ENCODE assay signal across 8 cellular contexts in the genomic region with DNA sequence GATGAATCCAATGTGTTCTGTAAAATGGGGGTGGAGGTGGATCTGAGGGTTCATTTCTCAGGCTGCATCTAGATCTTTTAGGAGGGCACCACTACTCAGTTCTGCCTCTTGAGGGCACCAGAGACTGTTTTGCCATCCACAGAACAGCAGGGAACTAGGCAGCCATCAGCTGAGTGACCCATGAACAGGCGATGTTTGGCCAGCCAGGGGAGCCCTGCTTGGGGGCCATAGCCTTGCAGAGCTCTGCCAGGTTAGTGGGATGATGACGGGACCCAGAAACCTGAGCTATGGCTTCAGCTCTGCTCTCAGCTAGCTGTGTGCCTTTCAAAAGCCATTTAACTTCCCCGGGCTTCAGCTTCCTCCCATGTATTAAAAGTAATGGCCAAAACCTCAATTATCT. TPM values are rescaled to one million over a fixed set of nuclear protein-coding genes. Genes with fewer than 3 reads are reported as not detected.
DNase-seq lines count a peak whose midpoint lies in the region; ATAC-seq, FAIRE-seq and TF ChIP-seq lines count a peak whose summit lies in the region.

No MANE protein-coding gene starts in this region.

- H3K27me3 ChIP-seq in GM23338 (ENCODE audit: insufficient read depth) (no peaks in the 10 kb centered on the region), iPS DF 6.9 (ENCODE audit: control insufficient read depth, insufficient read depth, low read length) (no peaks in the 10 kb centered on the region), small intestine (ENCODE audit: control insufficient read depth in 2 of 2, insufficient read depth in 2 of 2, low read length in 2 of 2) (no peaks in the 10 kb centered on the region)

- H3K4me1 ChIP-seq in GM23338 (ENCODE audit: insufficient read depth) (no peaks in the 10 kb centered on the region), iPS DF 6.9 (ENCODE audit: control insufficient read depth, insufficient read depth, low read length) (no peaks in the 10 kb centered on the region), small intestine (ENCODE audit: control insufficient read depth in 2 of 2, insufficient read depth in 1 of 2, low read depth in 1 of 2, low read length in 1 of 2) (no peaks in the 10 kb centered on the region)

- H3K4me1 Mint-ChIP-seq in GM23338: peaks cover 6% of the 10 kb centered on the region; the same call in 2 of the 3 replicates
- H3K4me1 Mint-ChIP-seq in T-helper 2 cell treated with Interferon-gamma antibody and Interleukin-4, amounts not matched to agents 5 μg/mL and 100 μg/mL, for 36 hours (ENCODE audit: low read depth): peaks cover 1% of the 10 kb centered on the region

- H3K4me2 ChIP-seq in GM23338: no peak overlapping the region

- H3K4me3 Mint-ChIP-seq in GM23338: no peak overlapping the region
- H3K4me3 Mint-ChIP-seq in T-helper 2 cell treated with Interferon-gamma antibody and Interleukin-4, amounts not matched to agents 5 μg/mL and 100 μg/mL, for 36 hours: no peak overlapping the region

- no peak overlapping the region for H3K4me3 ChIP-seq in GM23338
- H3K4me3 ChIP-seq in iPS DF 6.9 (ENCODE audit: low read length): no peak overlapping the region
- no peak overlapping the region for H3K4me3 ChIP-seq in small intestine (ENCODE audit: low read depth in 1 of 2, low read length in 2 of 2)

- ATAC-seq in GM23338 (peak; percentile 100), GM21381 (IDR thresholded peaks at IDR 0.05; ENCODE audit: unreplicated experiment) (no peak)

- no peak overlapping the region for H3K27ac Mint-ChIP-seq in GM23338
- no peak overlapping the region for H3K27ac Mint-ChIP-seq in T-helper 2 cell treated with Interferon-gamma antibody and Interleukin-4, amounts not matched to agents 5 μg/mL and 100 μg/mL, for 36 hours

- H3F3A ChIP-seq in GM23338 (replicated peaks; ENCODE audit: low read depth): no peaks in the 10 kb centered on the region

- no CpG with 5 or more reads among the region's 3 CpGs for WGBS in iPS DF 6.9 (ENCODE audit: insufficient coverage, insufficient read length)
- WGBS in small intestine, 3 donors: 27 to 34% (median 33%) methylated on average over 3 of the region's 3 CpGs

- peak; percentile 95 to 100 for TF ChIP-seq CTCF in GM23338 (conservative IDR thresholded peaks at IDR 0.05; ENCODE audit: low read depth in 2 of 2)

- H3K36me3 ChIP-seq in GM23338 (ENCODE audit: insufficient read depth) (no peaks in the 10 kb centered on the region), iPS DF 6.9 (ENCODE audit: control insufficient read depth, insufficient read depth, low read length) (no peaks in the 10 kb centered on the region), small intestine (ENCODE audit: control insufficient read depth in 2 of 2, insufficient read depth in 2 of 2, low read length in 2 of 2) (no peaks in the 10 kb centered on the region)

- no peak for FAIRE-seq in small intestine (lab: Jason Lieb, UNC)

- no peak overlapping the region for H3K27ac ChIP-seq in GM23338 (ENCODE audit: low read depth)
- no peak overlapping the region for H3K27ac ChIP-seq in iPS DF 6.9 (ENCODE audit: low read length)
- H3K27ac ChIP-seq in small intestine (ENCODE audit: low read depth in 1 of 2, low read length in 1 of 2): no peak overlapping the region

- H3K79me2 ChIP-seq in GM23338 (replicated peaks; ENCODE audit: insufficient read depth): no peaks in the 10 kb centered on the region

- peaks cover 3% of the 10 kb centered on the region for H3K27me3 Mint-ChIP-seq in GM23338 (ENCODE audit: insufficient read depth, low read depth, poor library complexity)
- H3K27me3 Mint-ChIP-seq in T-helper 2 cell treated with Interferon-gamma antibody and Interleukin-4, amounts not matched to agents 5 μg/mL and 100 μg/mL, for 36 hours (ENCODE audit: low read depth): peaks cover 9% of the 10 kb centered on the region

- DNase-seq in DMS114 treated with DMSO at 0.1 percent for 48 hours (lab: John Stamatoyannopoulos, UW; ENCODE audit: unreplicated experiment): peak; percentile 75
- DNase-seq in GM23338 (ENCODE audit: low spot score): peak; percentile 94
- peak; percentile 46 for DNase-seq in NCI-H187 treated with DMSO at 0.1 percent for 48 hours (lab: John Stamatoyannopoulos, UW)
- DNase-seq in T-helper 2 cell treated with Interferon-gamma antibody and Interleukin-4, amounts not matched to agents 5 μg/mL and 100 μg/mL, for 36 hours (ENCODE audit: low spot score): peak; percentile 23
- peak; percentile 17 for DNase-seq in brain pericyte (ENCODE audit: low read depth, low spot score)
- DNase-seq in iPS DF 6.9 (ENCODE audit: low read depth, low spot score): peak; percentile 74
- DNase-seq in small intestine: peak; percentile 70

- no peaks in the 10 kb centered on the region for H3K9me2 ChIP-seq in GM23338 (ENCODE audit: insufficient read depth)

- H2AFZ ChIP-seq in GM23338: no peak overlapping the region

- H3K36me3 Mint-ChIP-seq in GM23338 (ENCODE audit: low read depth): no peaks in the 10 kb centered on the region
- no peaks in the 10 kb centered on the region for H3K36me3 Mint-ChIP-seq in T-helper 2 cell treated with Interferon-gamma antibody and Interleukin-4, amounts not matched to agents 5 μg/mL and 100 μg/mL, for 36 hours (ENCODE audit: low read depth)

- no peaks in the 10 kb centered on the region for H4K20me1 ChIP-seq in GM23338 (replicated peaks; ENCODE audit: insufficient read depth)

- H3K9me3 ChIP-seq in iPS DF 6.9 (ENCODE audit: control insufficient read depth, insufficient read depth, low read length) (no peaks in the 10 kb centered on the region), small intestine (ENCODE audit: control insufficient read depth, low read depth) (no peaks in the 10 kb centered on the region)

- H3K9me3 Mint-ChIP-seq in GM23338: no peaks in the 10 kb centered on the region
- H3K9me3 Mint-ChIP-seq in T-helper 2 cell treated with Interferon-gamma antibody and Interleukin-4, amounts not matched to agents 5 μg/mL and 100 μg/mL, for 36 hours: no peaks in the 10 kb centered on the region

TF ChIP-seq in GM23338, 12 proteins besides CTCF, POLR2A, EP300 and RAD21 (continues in another document):
- TF ChIP-seq NANOG (IDR thresholded peaks at IDR 0.05; ENCODE audit: borderline replicate concordance) (0 out of 2 replicates have a peak, but pooled peaks have one; percentile 21), ZNF331 (CRISPR knock-in tag; IDR thresholded peaks at IDR 0.05; ENCODE audit: low read depth) (0 out of 2 replicates have a peak, but pooled peaks have one; percentile 45), CREB1 (CRISPR knock-in tag; IDR thresholded peaks at IDR 0.05; ENCODE audit: low read depth) (0 out of 2 replicates have a peak, but pooled peaks have one; percentile 4), STAT1 (IDR thresholded peaks at IDR 0.05; ENCODE audit: unreplicated experiment) (no peak), POLR2AphosphoS5 (IDR thresholded peaks at IDR 0.05; ENCODE audit: low read depth) (no peak)

RNA-seq across cellular contexts. Expression of gene NOS1AP, which starts 13.4 kb away (rescaled TPM):
- 3.5 and 5.8 TPM in 2 replicates for total RNA-seq in GM23338 (2014; rRNA removed; shearing (Covaris generic))
- 5.8 and 6.6 TPM in 2 replicates for polyA plus RNA-seq in GM23338 (2016; fragmentation: Nextera tagmentation; extraction: Ambion mirVana)
- polyA plus RNA-seq in small intestine: 1 to 10 TPM in 2 of 3 donors, under 1 TPM in 1; 0.89 to 1.8 (median 1.6) TPM

RNA-seq across cellular contexts. Expression of gene OLFML2B, which starts 32.4 kb away (rescaled TPM):
- 3.7 and 4.3 TPM in 2 replicates for total RNA-seq in GM23338 (2014; rRNA removed; shearing (Covaris generic))
- polyA plus RNA-seq in GM23338 (2016; fragmentation: Nextera tagmentation; extraction: Ambion mirVana) (2.0 and 2.9 TPM in 2 replicates), small intestine (1 to 10 TPM in 2 of 3 donors, under 1 TPM in 1; 0.54 to 2.4 (median 1.3) TPM)

Comparison
In these comparisons a context has a peak if more than half of its experiments do, and no peak if none do; other contexts are left out.
1. DNase-seq: peak in every context shown above with its lines; median percentile 94 in GM23338; 75 in DMS114 treated with DMSO at 0.1 percent for 48 hours; 74 in iPS DF 6.9; 70 in small intestine; 46 in NCI-H187 treated with DMSO at 0.1 percent for 48 hours; 23 in T-helper 2 cell treated with Interferon-gamma antibody and Interleukin-4, amounts not matched to agents 5 μg/mL and 100 μg/mL, for 36 hours; 17 in brain pericyte.